Comparison of ENCODE assay signal across 8 cellular contexts in the genomic region with DNA sequence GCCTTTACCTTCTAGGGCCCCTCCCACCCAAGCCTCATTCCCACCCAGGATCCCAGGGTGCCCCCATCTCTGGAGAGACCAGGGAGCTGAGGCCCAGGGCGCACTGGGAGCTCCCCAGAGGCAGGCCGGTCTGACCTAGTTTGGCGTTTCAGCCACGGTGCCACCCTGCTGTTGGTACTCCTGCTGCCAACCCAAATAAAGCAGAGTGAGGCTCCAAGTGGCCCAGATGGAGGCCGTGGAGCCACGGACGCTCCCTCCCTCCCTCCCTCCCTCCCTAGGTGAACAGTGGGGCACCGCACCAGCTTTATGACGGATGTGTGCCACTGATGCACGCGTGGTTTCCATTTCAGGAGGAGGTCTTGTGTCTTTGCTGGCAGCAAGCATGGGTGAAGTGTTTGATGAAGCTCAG. TPM values are rescaled to one million over a fixed set of nuclear protein-coding genes. Genes with fewer than 3 reads are reported as not detected.
DNase-seq lines count a peak whose midpoint lies in the region; ATAC-seq, FAIRE-seq and TF ChIP-seq lines count a peak whose summit lies in the region.

No MANE protein-coding gene starts in this region.

- no peaks in the 10 kb centered on the region for H3K9me3 Mint-ChIP-seq in naive B cell

- H3K4me3 ChIP-seq in breast epithelium (peak overlapping the region; percentile 18 to 83 (median 69)), uterus (peak overlapping the region; percentile 60 to 89)

- H3K9me3 ChIP-seq in breast epithelium: no peaks in the 10 kb centered on the region
- no peaks in the 10 kb centered on the region for H3K9me3 ChIP-seq in uterus

- H3K27ac ChIP-seq in breast epithelium (peak overlapping the region; percentile 73 to 75), uterus (peak overlapping the region; percentile 82 to 90)

- H3K27ac Mint-ChIP-seq in naive B cell: peak overlapping the region; percentile 53 to 97 (median 94)

- intact Hi-C loops in breast epithelium (cut with DNase I; ENCODE audit: low total_unique reads): no loop called here
- intact Hi-C loops in uterus (cut with DNase I; ENCODE audit: low total_unique reads): loop anchor here (2.0 to 5.0 kb wide), 2 partner anchors 77 to 98 kb away; no protein-coding TSS in a partner anchor

- no peaks in the 10 kb centered on the region for H3K36me3 Mint-ChIP-seq in naive B cell

- H3K4me3 Mint-ChIP-seq in naive B cell: peak overlapping the region; percentile 92 to 98 (median 95)

- ATAC-seq in naive B cell (ENCODE audit: low read depth in 2 of 2): no peak
- ATAC-seq in GM21367 (IDR thresholded peaks at IDR 0.05; ENCODE audit: unreplicated experiment): no peak

- FAIRE-seq in GM12892 (lab: Jason Lieb, UNC): no peak

- no peak for TF ChIP-seq CTCF in breast epithelium (IDR thresholded peaks at IDR 0.05)
- no peak for TF ChIP-seq CTCF in uterus (IDR thresholded peaks at IDR 0.05)

- H3K36me3 ChIP-seq in breast epithelium: no peaks in the 10 kb centered on the region
- H3K36me3 ChIP-seq in uterus: no peaks in the 10 kb centered on the region

- H3K4me1 ChIP-seq in breast epithelium: peaks cover 6 to 22% of the 10 kb centered on the region in 2 donors
- peaks cover 7 to 13% of the 10 kb centered on the region in 2 donors for H3K4me1 ChIP-seq in uterus

- H3K27me3 ChIP-seq in breast epithelium (no peaks in the 10 kb centered on the region), uterus (no peaks in the 10 kb centered on the region)

- H3K27me3 Mint-ChIP-seq in naive B cell: no peaks in the 10 kb centered on the region

- DNase-seq in activated effector memory CD4-positive, alpha-beta T cell treated with anti-CD3 and anti-CD28 coated beads, Interleukin-2, amount 50 U/mL, for 16 hours: peak; percentile 74
- DNase-seq in activated effector memory CD4-positive, alpha-beta T cell treated with Interleukin-2 at 50 U/mL for 16 hours: no peak
- DNase-seq in breast epithelium (ENCODE audit: low spot score in 2 of 2) (peak in 1 of 2 donors; percentile 56), naive B cell (no peak), uterus (no peak), GM12892 (ENCODE audit: insufficient read length) (no peak), NCI-H526 treated with DMSO at 0.1 percent for 48 hours (lab: John Stamatoyannopoulos, UW) (no peak)

- TF ChIP-seq POLR2A in breast epithelium (IDR thresholded peaks at IDR 0.05) (no peak), uterus (IDR thresholded peaks at IDR 0.05) (no peak), GM12892 (IDR thresholded peaks at IDR 0.05; ENCODE audit: low read depth, low read length) (no peak)

- peaks cover 50 to 70% (median 67%) of the 10 kb centered on the region in 3 donors for H3K4me1 Mint-ChIP-seq in naive B cell

RNA-seq across cellular contexts. Expression of a gene that starts 1.8 kb away (rescaled TPM):
- total RNA-seq in breast epithelium (10 to 100 TPM; 26.6 to 50.6 (median 38.7) TPM), uterus (100 to 1,000 TPM in 1 of 4 donors, 10 to 100 TPM in 3; 22.5 to 160 (median 93.2) TPM)
- polyA plus RNA-seq in naive B cell (ENCODE audit: low read depth in 6 of 6): 1 to 10 TPM; 1.3 to 6.7 (median 2.1) TPM
- 3.6 TPM for polyA plus RNA-seq in GM12892 (2012; ENCODE audit: missing spikeins)
